Comparison of ENCODE assay signal across 23 cellular contexts in genomic region chrX:129652565-129653169, GRCh38. TPM values are rescaled to one million over a fixed set of nuclear protein-coding genes. Genes with fewer than 3 reads are reported as not detected.
DNase-seq lines count a peak whose midpoint lies in the region; ATAC-seq and TF ChIP-seq lines count a peak whose summit lies in the region.
"Had no signal": no experiment of that assay in that cellular context is flagged by ENCODE, and none has a peak within 500 bp of the region (broad histone marks: within the 10 kb centered on the region; RNA-seq: fewer than 3 reads in every experiment).

No MANE protein-coding gene starts in this region.

- H2AFZ ChIP-seq in DND-41 (ENCODE audit: low read depth, low read length) = no peak overlapping the region

- no peak for DNase-seq in activated CD4-positive, alpha-beta T cell treated with anti-CD3 and anti-CD28 coated beads, Interleukin-2, amount 10 ng/mL, durations not matched to agents 24 days and 14 days
- DNase-seq in activated CD4-positive, alpha-beta T cell treated with anti-CD3 and anti-CD28 coated beads for 4 hours = no peak
- no peak for DNase-seq in DND-41
- DNase-seq in central memory CD8-positive, alpha-beta T cell (ENCODE audit: low spot score in 2 of 2) = no peak
- no peak for DNase-seq in neural crest cell (ENCODE audit: low read depth, low spot score)
- no peak for DNase-seq in ureter (ENCODE audit: low spot score)
- DNase-seq in Ammon's horn (ENCODE audit: low spot score) = no peak
- DNase-seq: activated T-cell treated with anti-CD3 and anti-CD28 coated beads, Interleukin-2, amount 50 U/mL, for 48 hours; Karpas-422; left colon; naive thymus-derived CD8-positive, alpha-beta T cell; NCI-H187 treated with DMSO at 0.1 percent for 48 hours; NCI-H226; NCI-H774; SHP77; sigmoid colon; stimulated activated CD8-positive, alpha-beta memory T cell treated with anti-CD3 and anti-CD28 coated beads, Interleukin-4, amount 100 ng/mL, for 48 hours; SW 1271 had no signal

- H3K27ac Mint-ChIP-seq in activated CD4-positive, alpha-beta T cell treated with anti-CD3 and anti-CD28 coated beads, Interleukin-2, amount 10 ng/mL, durations not matched to agents 24 days and 14 days = no peak overlapping the region
- no peak overlapping the region for H3K27ac Mint-ChIP-seq in central memory CD8-positive, alpha-beta T cell (ENCODE audit: low read depth)
- no peak overlapping the region for H3K27ac Mint-ChIP-seq in neural crest cell (ENCODE audit: unreplicated experiment)
- H3K27ac Mint-ChIP-seq: activated naive CD8-positive, alpha-beta T cell; mesothelial cell of epicardium; naive thymus-derived CD8-positive, alpha-beta T cell had no signal

- ATAC-seq in DND-41 (ENCODE audit: insufficient read depth, low read depth) (no peak), HG03108 (IDR thresholded peaks at IDR 0.05; ENCODE audit: unreplicated experiment) (no peak)
- ATAC-seq in central memory CD8-positive, alpha-beta T cell (replicated peaks; ENCODE audit: extremely low read depth, poor library complexity, severe bottlenecking) = no peak
- ATAC-seq: A549; naive thymus-derived CD8-positive, alpha-beta T cell had no signal

- peaks cover 13% of the 10 kb centered on the region for H3K79me2 ChIP-seq in DND-41 (ENCODE audit: insufficient read depth, low read length)

- peak overlapping the region; percentile 32 for H3K4me3 Mint-ChIP-seq in activated CD4-positive, alpha-beta T cell treated with anti-CD3 and anti-CD28 coated beads, Interleukin-2, amount 10 ng/mL, durations not matched to agents 24 days and 14 days
- peak overlapping the region; percentile 71 for H3K4me3 Mint-ChIP-seq in central memory CD8-positive, alpha-beta T cell
- peak overlapping the region; percentile 82 for H3K4me3 Mint-ChIP-seq in neural crest cell

- no peaks in the 10 kb centered on the region for H3K9me3 ChIP-seq in DND-41 (ENCODE audit: insufficient read depth, low read length, severe bottlenecking)
- H3K9me3 ChIP-seq: A549, BLaER1, sigmoid colon had no signal

- H3K27me3 ChIP-seq in DND-41 (ENCODE audit: insufficient read depth, low read length, poor library complexity) = no peaks in the 10 kb centered on the region
- H3K27me3 ChIP-seq: sigmoid colon had no signal

- peak overlapping the region; percentile 93 for H3K4me2 ChIP-seq in DND-41 (ENCODE audit: insufficient read depth, low read length)
- H3K4me2 ChIP-seq: A549 had no signal

- H3K4me3 ChIP-seq in DND-41 (ENCODE audit: low read depth in 1 of 2, low read length in 2 of 2) = peak overlapping the region in 1 of 2 experiments; percentile 64; a peak in 2 of 4 replicates
- H3K4me3 ChIP-seq: A549, BLaER1, sigmoid colon had no signal

- H3K4me1 Mint-ChIP-seq in activated CD4-positive, alpha-beta T cell treated with anti-CD3 and anti-CD28 coated beads, Interleukin-2, amount 10 ng/mL, durations not matched to agents 24 days and 14 days = peaks cover 10% of the 10 kb centered on the region
- H3K4me1 Mint-ChIP-seq in central memory CD8-positive, alpha-beta T cell = no peaks in the 10 kb centered on the region
- no peaks in the 10 kb centered on the region for H3K4me1 Mint-ChIP-seq in neural crest cell

- H3K9me3 Mint-ChIP-seq in activated CD4-positive, alpha-beta T cell treated with anti-CD3 and anti-CD28 coated beads, Interleukin-2, amount 10 ng/mL, durations not matched to agents 24 days and 14 days = no peaks in the 10 kb centered on the region
- no peaks in the 10 kb centered on the region for H3K9me3 Mint-ChIP-seq in central memory CD8-positive, alpha-beta T cell
- H3K9me3 Mint-ChIP-seq in neural crest cell = no peaks in the 10 kb centered on the region
- H3K9me3 Mint-ChIP-seq: naive thymus-derived CD8-positive, alpha-beta T cell had no signal

- H3K36me3 ChIP-seq in DND-41 (ENCODE audit: insufficient read depth, low read length) = no peaks in the 10 kb centered on the region; the same call in 1 of the 2 replicates
- H3K36me3 ChIP-seq: BLaER1, sigmoid colon had no signal

- H4K20me1 ChIP-seq in DND-41 (ENCODE audit: insufficient read depth, low read length) = no peaks in the 10 kb centered on the region

- peak overlapping the region; percentile 75; the same call in 1 of the 2 replicates for H3K9ac ChIP-seq in DND-41 (ENCODE audit: low read depth, low read length)
- H3K9ac ChIP-seq: BLaER1 had no signal

- TF ChIP-seq CTCF in DND-41 (IDR thresholded peaks at IDR 0.05; ENCODE audit: borderline replicate concordance, extremely low read depth, low read length, poor library complexity, severe bottlenecking) = no peak
- no peak for TF ChIP-seq CTCF in neural crest cell (conservative IDR thresholded peaks at IDR 0.05)

- no peaks in the 10 kb centered on the region for H3K36me3 Mint-ChIP-seq in activated CD4-positive, alpha-beta T cell treated with anti-CD3 and anti-CD28 coated beads, Interleukin-2, amount 10 ng/mL, durations not matched to agents 24 days and 14 days (ENCODE audit: low read depth)
- H3K36me3 Mint-ChIP-seq in central memory CD8-positive, alpha-beta T cell (ENCODE audit: insufficient read depth) = no peaks in the 10 kb centered on the region
- H3K36me3 Mint-ChIP-seq in neural crest cell (ENCODE audit: low read depth) = no peaks in the 10 kb centered on the region
- H3K36me3 Mint-ChIP-seq: activated naive CD8-positive, alpha-beta T cell; mesothelial cell of epicardium; naive thymus-derived CD8-positive, alpha-beta T cell had no signal

- peak overlapping the region; percentile 54; the same call in 1 of the 2 replicates for H3K27ac ChIP-seq in DND-41 (ENCODE audit: low read length)
- H3K27ac ChIP-seq: A549, BLaER1, sigmoid colon had no signal

- peaks cover 57% of the 10 kb centered on the region for H3K4me1 ChIP-seq in DND-41 (ENCODE audit: insufficient read depth, low read length)

- intact Hi-C loops in activated CD4-positive, alpha-beta T cell treated with anti-CD3 and anti-CD28 coated beads, Interleukin-2, amount 10 ng/mL, durations not matched to agents 24 days and 14 days (cut with micrococcal nuclease) = no loop called here

- peaks cover 25% of the 10 kb centered on the region for H3K27me3 Mint-ChIP-seq in activated CD4-positive, alpha-beta T cell treated with anti-CD3 and anti-CD28 coated beads, Interleukin-2, amount 10 ng/mL, durations not matched to agents 24 days and 14 days
- H3K27me3 Mint-ChIP-seq in central memory CD8-positive, alpha-beta T cell = peaks cover 20% of the 10 kb centered on the region
- H3K27me3 Mint-ChIP-seq in neural crest cell (ENCODE audit: low read depth) = peaks cover 41% of the 10 kb centered on the region

RNA-seq across cellular contexts. Expression of gene APLN, which starts 2.1 kb away (rescaled TPM):
- 0.65 and 0.66 TPM in 2 replicates for total RNA-seq in activated CD4-positive, alpha-beta T cell treated with anti-CD3 and anti-CD28 coated beads, Interleukin-2, amount 10 ng/mL, durations not matched to agents 24 days and 14 days
- total RNA-seq in neural crest cell (1.2 and 1.3 TPM in 2 replicates), ureter (0.52 TPM)
- total RNA-seq: naive thymus-derived CD8-positive, alpha-beta T cell had no signal

Comparison
In these comparisons a context has a peak if more than half of its experiments do, and no peak if none do; other contexts are left out.
1. H3K4me3 Mint-ChIP-seq: peak in every context shown above with its lines; median percentile 82 in neural crest cell; 71 in central memory CD8-positive, alpha-beta T cell; 32 in activated CD4-positive, alpha-beta T cell treated with anti-CD3 and anti-CD28 coated beads, Interleukin-2, amount 10 ng/mL, durations not matched to agents 24 days and 14 days.